In genomic region chr3:196287405-196288140, GRCh38 we compare ENCODE assay signal across 8 cellular contexts. TPM values are rescaled to one million over a fixed set of nuclear protein-coding genes. Genes with fewer than 3 reads are reported as not detected.
DNase-seq lines count a peak whose midpoint lies in the region; ATAC-seq and TF ChIP-seq lines count a peak whose summit lies in the region.

Gene PCYT1A, minus strand, starts transcription at chr3:196287726. Its CDS starts 17,195 bp downstream, at chr3:196270531.

- H3K4me3 ChIP-seq in ascending aorta (peak within 1 kb of the TSS; percentile 75 to 78), right cardiac atrium (ENCODE audit: low read length) (peak within 1 kb of the TSS; percentile 85), psoas muscle (peak within 1 kb of the TSS; percentile 92), urinary bladder (ENCODE audit: low read depth, low read length) (peak within 1 kb of the TSS; percentile 67)

- H3K27ac ChIP-seq in ascending aorta: peak within 1 kb of the TSS; percentile 82 to 92
- peak within 1 kb of the TSS; percentile 97 for H3K27ac ChIP-seq in right cardiac atrium (ENCODE audit: low read length)
- peak within 1 kb of the TSS; percentile 98 for H3K27ac ChIP-seq in psoas muscle
- H3K27ac ChIP-seq in urinary bladder (ENCODE audit: low read depth): peak within 1 kb of the TSS; percentile 94

- intact Hi-C loops in T-helper 2 cell treated with Interferon-gamma antibody and Interleukin-4, amounts not matched to agents 100 ng/mL and 5 ng/mL, for 36 hours (cut with micrococcal nuclease): loop anchor here (1.0 kb wide), 4 partner anchors 8 to 34 kb away; partner anchors contain the start of gene DYNLT2B
- intact Hi-C loops in ascending aorta (cut with DNase I): loop anchor here (1.0 to 2.0 kb wide), 4 partner anchors 31 to 281 kb away; partner anchors contain the start of genes DYNLT2B, FBXO45, RNF168 and UBXN7
- intact Hi-C loops in right cardiac atrium (cut with DNase I): no loop called here
- intact Hi-C loops in psoas muscle (cut with DNase I): no loop called here

- ATAC-seq in HG02885 (IDR thresholded peaks at IDR 0.05; ENCODE audit: poor library complexity, unreplicated experiment) (peak; percentile 83), right cardiac atrium (peak; percentile 98), psoas muscle (peak; percentile 97)

- H3K4me1 ChIP-seq in ascending aorta (peaks cover 0 to 30% of the 10 kb centered on the region in 2 donors), right cardiac atrium (ENCODE audit: control insufficient read depth, insufficient read depth, low read length) (no peaks in the 10 kb centered on the region), psoas muscle (peaks cover 41% of the 10 kb centered on the region), urinary bladder (ENCODE audit: insufficient read depth) (no peaks in the 10 kb centered on the region)

- no peaks in the 10 kb centered on the region for H3K27me3 ChIP-seq in ascending aorta
- no peaks in the 10 kb centered on the region for H3K27me3 ChIP-seq in right cardiac atrium (ENCODE audit: control insufficient read depth, insufficient read depth)
- H3K27me3 ChIP-seq in psoas muscle (ENCODE audit: insufficient read depth in 3 of 3, low read length in 2 of 3): no peaks in the 10 kb centered on the region

- H3K36me3 ChIP-seq in ascending aorta (no peaks in the 10 kb centered on the region), psoas muscle (ENCODE audit: insufficient read depth in 1 of 2, low read depth in 1 of 2) (no peaks in the 10 kb centered on the region), urinary bladder (ENCODE audit: insufficient read depth) (no peaks in the 10 kb centered on the region)

- under 1% methylated on average over 60 of the region's 60 CpGs for WGBS in right cardiac atrium
- WGBS in psoas muscle, 3 donors: 0% methylated on average over 58 to 60 of the region's 60 CpGs
- under 1% methylated on average over 60 of the region's 60 CpGs for WGBS in urinary bladder

- peak; percentile 92 for DNase-seq in GM13976 (ENCODE audit: low spot score)
- peak; percentile 77 to 78 for DNase-seq in NCI-H187 (lab: John Stamatoyannopoulos, UW)
- peak; percentile 77 to 96 for DNase-seq in ascending aorta (ENCODE audit: low spot score in 2 of 2)
- DNase-seq in right cardiac atrium: peak; percentile 93 to 97 (median 94)
- peak; percentile 91 to 96 for DNase-seq in psoas muscle

- in situ Hi-C loops in GM13976 (cut with MboI; ENCODE audit: low sequenced_read_pairs, unreplicated experiment): no loop called here

- no peak for TF ChIP-seq CTCF in GM13976 (IDR thresholded peaks at IDR 0.05; ENCODE audit: borderline replicate concordance, control extremely low read depth, extremely low read depth, insufficient read depth, missing control alignments)
- no peak for TF ChIP-seq CTCF in ascending aorta (IDR thresholded peaks at IDR 0.05)
- TF ChIP-seq CTCF in psoas muscle (IDR thresholded peaks at IDR 0.05): no peak

- H3K9me3 ChIP-seq in ascending aorta: no peaks in the 10 kb centered on the region
- no peaks in the 10 kb centered on the region for H3K9me3 ChIP-seq in right cardiac atrium (ENCODE audit: control insufficient read depth, low read length)
- H3K9me3 ChIP-seq in psoas muscle: no peaks in the 10 kb centered on the region

RNA-seq across cellular contexts. Expression of gene PCYT1A, which starts in this region (rescaled TPM):
- 76.4 and 77.1 TPM in 2 replicates for total RNA-seq in T-helper 2 cell treated with Interferon-gamma antibody and Interleukin-4, amounts not matched to agents 100 ng/mL and 5 ng/mL, for 36 hours
- total RNA-seq in ascending aorta (30.7 TPM), right cardiac atrium (10 to 100 TPM; 79.7 to 87.7 (median 85.7) TPM), psoas muscle (10 to 100 TPM; 58.8 to 98.4 (median 70.0) TPM), urinary bladder (43.0 TPM)
- polyA plus RNA-seq in right cardiac atrium (34.8 TPM), psoas muscle (10 to 100 TPM; 28.4 to 88.2 (median 35.6) TPM), urinary bladder (33.2 TPM)

Comparison
In these comparisons a context has a peak if more than half of its experiments do, and no peak if none do; other contexts are left out.
1. Peak in every context shown above with its lines: DNase-seq, ATAC-seq, H3K4me3 ChIP-seq and H3K27ac ChIP-seq.
2. intact Hi-C loops: an anchor here in T-helper 2 cell treated with Interferon-gamma antibody and Interleukin-4, amounts not matched to agents 100 ng/mL and 5 ng/mL, for 36 hours (1.0 kb wide) and ascending aorta (1.0 to 2.0 kb wide); none called in right cardiac atrium and psoas muscle.